9 cellular contexts compared by ENCODE assay signal in the genomic region with DNA sequence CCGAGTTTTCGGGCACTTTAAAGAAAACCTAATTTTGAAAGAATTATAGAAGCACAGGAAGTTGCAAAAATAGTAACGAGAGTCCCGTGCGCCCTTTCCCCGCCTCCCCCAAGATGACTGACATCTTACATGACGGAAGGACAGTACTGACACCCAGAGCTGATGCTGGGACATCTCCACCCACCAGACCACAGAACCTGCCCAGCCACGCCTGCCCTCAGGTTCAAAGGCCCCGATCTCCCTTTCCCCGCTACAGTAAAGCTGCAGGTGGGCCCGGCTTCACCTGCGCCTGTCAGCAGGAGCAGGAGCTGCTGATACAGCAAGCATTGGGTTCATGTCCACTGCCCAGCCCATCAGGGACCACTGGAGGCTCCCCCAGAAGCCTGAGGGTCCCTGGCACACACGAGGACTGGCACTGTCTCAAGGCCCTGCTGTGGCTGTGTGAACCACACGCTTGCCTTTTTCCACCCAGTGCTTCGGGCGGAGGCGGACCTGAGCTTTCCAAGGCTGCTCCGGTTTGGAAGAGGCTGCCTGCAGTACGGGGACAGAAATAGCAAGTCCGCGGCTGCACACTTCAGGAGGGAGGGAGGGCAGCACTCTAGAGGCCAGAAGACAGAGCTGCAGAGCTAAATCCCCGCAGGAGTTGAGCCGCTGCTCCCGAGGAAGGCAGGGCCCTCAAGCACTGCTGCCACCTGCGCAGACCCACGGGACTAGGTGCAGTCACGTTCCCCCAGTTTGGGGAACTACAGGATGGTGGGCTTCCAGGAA. TPM values are rescaled to one million over a fixed set of nuclear protein-coding genes. Genes with fewer than 3 reads are reported as not detected.
DNase-seq lines count a peak whose midpoint lies in the region; ATAC-seq and TF ChIP-seq lines count a peak whose summit lies in the region.
"Had no signal": no experiment of that assay in that cellular context is flagged by ENCODE, and none has a peak within 500 bp of the region (broad histone marks: within the 10 kb centered on the region; RNA-seq: fewer than 3 reads in every experiment).

No MANE protein-coding gene starts in this region.

- H3K14ac ChIP-seq in trophoblast cell (ENCODE audit: low read length) = no peak overlapping the region

- H2AK5ac ChIP-seq in trophoblast cell (ENCODE audit: low read length) = no peak overlapping the region

- H3K4me2 ChIP-seq in trophoblast cell (ENCODE audit: low read length) = no peak overlapping the region

- H3K4me1 ChIP-seq in right atrium auricular region (peaks cover 0 to 41% of the 10 kb centered on the region in 2 donors), trophoblast cell (ENCODE audit: control insufficient read depth in 1 of 2, insufficient read depth in 2 of 2, low read length in 2 of 2) (no peaks in the 10 kb centered on the region)

- no peak overlapping the region for H2AFZ ChIP-seq in trophoblast cell (ENCODE audit: insufficient read depth, low read length, poor library complexity)

- H3K4me3 ChIP-seq in right atrium auricular region (no peak overlapping the region), trophoblast cell (ENCODE audit: low read depth, low read length) (no peak overlapping the region)

- peak overlapping the region; percentile 6 to 53 for H3K27ac ChIP-seq in right atrium auricular region
- no peak overlapping the region for H3K27ac ChIP-seq in trophoblast cell (ENCODE audit: low read depth, low read length)
- H3K27ac ChIP-seq: epithelial cell of prostate had no signal

- no peaks in the 10 kb centered on the region for H3K79me2 ChIP-seq in trophoblast cell (ENCODE audit: control insufficient read depth, insufficient read depth, low read length, poor library complexity)

- no CpG with 5 or more reads among the region's 27 CpGs for WGBS in trophoblast cell (ENCODE audit: extremely low coverage, insufficient coverage, insufficient read length)

- TF ChIP-seq CTCF in right atrium auricular region (IDR thresholded peaks at IDR 0.05) = no peak

- H3K23ac ChIP-seq in trophoblast cell (ENCODE audit: low read length) = no peak overlapping the region

- H2BK5ac ChIP-seq in trophoblast cell (ENCODE audit: low read depth, low read length, poor library complexity) = no peak overlapping the region

- H2BK12ac ChIP-seq in trophoblast cell (ENCODE audit: low read length) = no peak overlapping the region

- no peak overlapping the region for H3K18ac ChIP-seq in trophoblast cell (ENCODE audit: low read length)

- ATAC-seq in GM18861 (IDR thresholded peaks at IDR 0.05; ENCODE audit: unreplicated experiment) = peak; percentile 69
- ATAC-seq in HG03108 (IDR thresholded peaks at IDR 0.05; ENCODE audit: unreplicated experiment) = peak; percentile 65

- no peak overlapping the region for H4K8ac ChIP-seq in trophoblast cell (ENCODE audit: low read depth, low read length)

- DNase-seq in activated CD4-positive, alpha-beta T cell treated with anti-CD3 and anti-CD28 coated beads, Interleukin-2, amount 50 U/mL, for 48 hours = peak; percentile 52 to 63
- DNase-seq in right atrium auricular region (ENCODE audit: low spot score) (no peak), superior temporal gyrus (ENCODE audit: extremely low spot score) (peak; percentile 46), kidney tubule cell (ENCODE audit: low spot score) (no peak), SHP77 treated with DMSO at 0.1 percent for 48 hours (lab: John Stamatoyannopoulos, UW) (no peak), trophoblast cell (no peak)

- no peak overlapping the region for H4K91ac ChIP-seq in trophoblast cell (ENCODE audit: low read depth, low read length)

- H2BK120ac ChIP-seq in trophoblast cell (ENCODE audit: insufficient read depth, low read length, poor library complexity) = no peak overlapping the region

- H3K27me3 ChIP-seq in right atrium auricular region = no peaks in the 10 kb centered on the region
- H3K27me3 ChIP-seq in trophoblast cell (ENCODE audit: insufficient read depth, low read length) = no peaks in the 10 kb centered on the region

- no peaks in the 10 kb centered on the region for H3K79me1 ChIP-seq in trophoblast cell (ENCODE audit: low read length)

- H3K9me3 ChIP-seq in right atrium auricular region = no peaks in the 10 kb centered on the region
- peaks cover 5% of the 10 kb centered on the region for H3K9me3 ChIP-seq in trophoblast cell (ENCODE audit: insufficient read depth, low read depth, low read length)

- H3K9ac ChIP-seq in trophoblast cell (ENCODE audit: low read length) = no peak overlapping the region

- peaks cover 27% of the 10 kb centered on the region for H3K36me3 ChIP-seq in right atrium auricular region
- H3K36me3 ChIP-seq in trophoblast cell (ENCODE audit: control insufficient read depth in 1 of 2, insufficient read depth in 2 of 2, low read length in 2 of 2) = peaks cover 73 to 77% of the 10 kb centered on the region in 2 experiments

- no peak overlapping the region for H4K12ac ChIP-seq in trophoblast cell (ENCODE audit: low read depth, low read length)

- H3K4ac ChIP-seq in trophoblast cell (ENCODE audit: low read depth, low read length) = no peak overlapping the region

RNA-seq across cellular contexts. Expression of a gene that starts 8.7 kb away (rescaled TPM):
- 10 to 100 TPM; 82.2 to 97.4 TPM for total RNA-seq in right atrium auricular region
- 150 and 155 TPM in 2 replicates for polyA plus RNA-seq in trophoblast cell (2013)

RNA-seq across cellular contexts. Expression of a gene that starts 38.2 kb away (rescaled TPM):
- total RNA-seq in right atrium auricular region = not detected
- polyA plus RNA-seq in trophoblast cell (2013) = 0.28 and 0.33 TPM in 2 replicates

RNA-seq across cellular contexts. Expression of a gene that starts 48.5 kb away (rescaled TPM):
- total RNA-seq in right atrium auricular region = 10 to 100 TPM; 33.8 to 50.0 TPM
- polyA plus RNA-seq in trophoblast cell (2013) = 33.3 and 34.5 TPM in 2 replicates

Comparison
In these comparisons a context has a peak if more than half of its experiments do, and no peak if none do; other contexts are left out.
1. DNase-seq: peak in activated CD4-positive, alpha-beta T cell treated with anti-CD3 and anti-CD28 coated beads, Interleukin-2, amount 50 U/mL, for 48 hours (2 of 2) and superior temporal gyrus (single experiment); none in right atrium auricular region (single experiment), kidney tubule cell (single experiment), SHP77 treated with DMSO at 0.1 percent for 48 hours (single experiment) and trophoblast cell (0 of 2).